Comparison of ENCODE assay signal across 13 cellular contexts in genomic region chr3:72194464-72194857, GRCh38.
DNase-seq lines count a peak whose midpoint lies in the region; TF ChIP-seq lines count a peak whose summit lies in the region.
"Had no signal": no experiment of that assay in that cellular context is flagged by ENCODE, and none has a peak within 500 bp of the region (broad histone marks: within the 10 kb centered on the region; RNA-seq: fewer than 3 reads in every experiment).

No MANE protein-coding gene starts in this region.

- DNase-seq in adipocyte (ENCODE audit: low read depth) (no peak), mesenteric fat pad (ENCODE audit: low spot score) (peak; percentile 57), prostate gland (ENCODE audit: low spot score) (no peak), GM10266 (ENCODE audit: extremely low spot score) (no peak), NCI-H2107 treated with DMSO at 0.1 percent for 48 hours (lab: John Stamatoyannopoulos, UW; ENCODE audit: unreplicated experiment) (no peak), GM20000 (ENCODE audit: low spot score) (no peak)
- DNase-seq: AML-193; Caco-2; CD8-positive, alpha-beta memory T cell; DND-41; GDM1 had no signal

- H3K4me1 ChIP-seq in adipocyte (ENCODE audit: control insufficient read depth, insufficient read depth, low read length) (peaks cover 22% of the 10 kb centered on the region), prostate gland (replicated peaks) (no peaks in the 10 kb centered on the region)
- H3K4me1 ChIP-seq: A549, BLaER1, Caco-2 had no signal

- H3K36me3 ChIP-seq in adipocyte (ENCODE audit: control insufficient read depth, insufficient read depth, low read length, severe bottlenecking) (no peaks in the 10 kb centered on the region), prostate gland (no peaks in the 10 kb centered on the region)
- H3K36me3 ChIP-seq: BLaER1 had no signal

- WGBS in prostate gland, result 86% methylated on average over 6 of the region's 6 CpGs

- H3K27me3 ChIP-seq in adipocyte (replicated peaks; ENCODE audit: control insufficient read depth, insufficient read depth, low read length) (peaks cover 8% of the 10 kb centered on the region), prostate gland (replicated peaks; ENCODE audit: insufficient read depth) (no peaks in the 10 kb centered on the region)
- H3K27me3 ChIP-seq: BLaER1 had no signal

- peak overlapping the region; percentile 30 to 53 for H3K27ac ChIP-seq in prostate gland
- H3K27ac ChIP-seq: A549, BLaER1 had no signal

- no peak for TF ChIP-seq POLR2A in prostate gland (IDR thresholded peaks at IDR 0.05)

- intact Hi-C loops in prostate gland (cut with DNase I), result loop anchor here (5.0 kb wide), 1 partner anchor 38 kb away; no protein-coding TSS in a partner anchor

- TF ChIP-seq CTCF in prostate gland (IDR thresholded peaks at IDR 0.05) (no peak), GM10266 (IDR thresholded peaks at IDR 0.05; ENCODE audit: control insufficient read depth, insufficient read depth, low read depth, missing control alignments) (no peak), GM20000 (IDR thresholded peaks at IDR 0.05; ENCODE audit: extremely low read depth, missing control alignments) (no peak)

- peak overlapping the region; percentile 32 for H3K9ac ChIP-seq in adipocyte (ENCODE audit: low read length)
- H3K9ac ChIP-seq: BLaER1 had no signal

- peaks cover 14% of the 10 kb centered on the region for H3K9me3 ChIP-seq in adipocyte (ENCODE audit: control insufficient read depth, low read length)
- H3K9me3 ChIP-seq in prostate gland, result no peaks in the 10 kb centered on the region

- H3K4me3 ChIP-seq in adipocyte (ENCODE audit: low read length) (no peak overlapping the region), prostate gland (no peak overlapping the region)
- H3K4me3 ChIP-seq: A549, BLaER1 had no signal
